In the genomic region with DNA sequence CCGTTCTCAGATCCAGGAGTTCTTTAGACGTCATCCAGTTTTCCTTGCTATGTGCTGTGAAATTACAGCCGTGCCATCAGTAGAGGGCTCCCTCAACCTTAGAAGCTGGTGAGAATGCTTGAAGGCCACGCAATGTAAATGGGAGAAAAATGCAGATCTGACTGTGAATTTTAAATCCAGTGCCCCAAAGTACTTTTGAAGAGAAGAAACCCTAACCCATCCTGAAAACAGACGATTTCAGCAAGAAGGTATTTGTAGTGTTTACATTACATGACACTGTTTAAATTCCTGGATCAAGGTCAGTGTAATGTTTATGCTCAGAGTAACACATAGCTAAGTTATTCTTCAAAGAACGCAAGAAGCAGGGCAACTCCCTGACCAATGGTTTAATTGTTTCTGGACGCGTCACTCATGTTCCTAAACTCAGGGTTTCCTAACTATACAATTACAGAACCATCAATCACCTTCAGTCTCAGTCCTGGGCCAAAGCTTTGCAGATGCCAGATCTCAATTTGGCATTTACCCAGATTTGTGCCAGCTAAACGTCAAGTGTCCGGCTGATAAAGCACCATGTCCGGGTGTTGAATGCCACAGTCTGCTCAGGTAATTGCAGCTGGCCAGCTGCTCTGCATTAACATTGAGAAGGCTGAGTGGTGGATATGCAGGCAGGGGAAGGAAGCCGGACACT, we compare ENCODE assay signal across 8 cellular contexts. TPM values are rescaled to one million over a fixed set of nuclear protein-coding genes. Genes with fewer than 3 reads are reported as not detected.
A peak's percentile ranks its signal among the peaks of the same experiment; 100 is the strongest.
DNase-seq lines count a peak whose midpoint lies in the region; ATAC-seq and TF ChIP-seq lines count a peak whose summit lies in the region.

No MANE protein-coding gene starts in this region.

- H3K4me3 ChIP-seq in LNCaP clone FGC (ENCODE audit: low read depth, low read length) (no peak overlapping the region), astrocyte of the spinal cord (ENCODE audit: low read depth, low read length) (no peak overlapping the region)

- peak; percentile 65 for ATAC-seq in left lobe of liver

- in situ Hi-C loops in astrocyte of the spinal cord (cut with HindIII; ENCODE audit: low sequenced_read_pairs), result no loop called here

- peak; percentile 80 for DNase-seq in AG08396 (ENCODE audit: low spot score)
- DNase-seq in LNCaP clone FGC (ENCODE audit: low read depth), result peak; percentile 27
- peak; percentile 81 for DNase-seq in astrocyte of the spinal cord (ENCODE audit: low read depth, low spot score)
- no peak for DNase-seq in left lobe of liver (ENCODE audit: low spot score)
- DNase-seq in GM19238 (ENCODE audit: insufficient read length, low spot score), result no peak
- DNase-seq in activated effector memory CD4-positive, alpha-beta T cell treated with Interleukin-2 at 50 U/mL for 16 hours, result no peak
- DNase-seq in stimulated activated naive CD4-positive, alpha-beta T cell (lab: John Stamatoyannopoulos, UW), result no peak
- no peak for DNase-seq in stimulated activated CD4-positive, alpha-beta T cell treated with anti-CD3 and anti-CD28 coated beads, Interleukin-1b, Interleukin-23, amount 100 ng/mL, for 48 hours

- TF ChIP-seq CTCF in LNCaP clone FGC (IDR thresholded peaks at IDR 0.05; ENCODE audit: control insufficient read depth, extremely low read depth, insufficient read depth) (peak; percentile 59), astrocyte of the spinal cord (IDR thresholded peaks at IDR 0.05; ENCODE audit: low read depth, low read length) (peak; percentile 65)

RNA-seq across cellular contexts. Expression of a gene that starts 38.2 kb away (rescaled TPM):
- 0.15 TPM for total RNA-seq in left lobe of liver

RNA-seq across cellular contexts. Expression of a gene that starts 58.2 kb away (rescaled TPM):
- total RNA-seq in left lobe of liver, result 0.15 TPM

Comparison
In these comparisons a context has a peak if more than half of its experiments do, and no peak if none do; other contexts are left out.
1. DNase-seq: peak in AG08396 (single experiment), LNCaP clone FGC (single experiment) and astrocyte of the spinal cord (single experiment); none in left lobe of liver (single experiment), GM19238 (single experiment), activated effector memory CD4-positive, alpha-beta T cell treated with Interleukin-2 at 50 U/mL for 16 hours (single experiment), stimulated activated naive CD4-positive, alpha-beta T cell (0 of 6) and stimulated activated CD4-positive, alpha-beta T cell treated with anti-CD3 and anti-CD28 coated beads, Interleukin-1b, Interleukin-23, amount 100 ng/mL, for 48 hours (single experiment).